In the genomic region with DNA sequence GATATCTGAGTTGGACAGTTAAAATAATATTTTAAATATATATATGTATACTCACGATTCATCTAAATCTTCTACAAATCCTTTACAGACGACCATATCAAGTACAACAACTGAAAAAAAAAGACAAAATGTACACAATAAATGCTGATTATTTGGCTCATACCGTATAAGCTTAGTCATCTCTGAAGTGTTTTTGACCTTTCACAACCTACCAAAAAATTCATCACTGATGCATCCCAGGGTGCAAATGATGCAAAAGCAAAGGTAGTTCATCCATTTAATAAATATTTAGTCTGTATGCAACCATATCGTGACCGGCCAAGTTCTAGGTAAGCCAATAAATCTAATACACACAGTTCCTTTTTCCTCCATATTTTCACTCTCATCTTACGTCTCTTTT, we compare ENCODE assay signal across 1 cellular context.
TF ChIP-seq lines count a peak whose summit lies in the region.

No MANE protein-coding gene starts in this region.

TF ChIP-seq in HepG2, 621 proteins besides CTCF, POLR2A, EP300 and RAD21 (continued from another document):
- TF ChIP-seq, protein P1, sequence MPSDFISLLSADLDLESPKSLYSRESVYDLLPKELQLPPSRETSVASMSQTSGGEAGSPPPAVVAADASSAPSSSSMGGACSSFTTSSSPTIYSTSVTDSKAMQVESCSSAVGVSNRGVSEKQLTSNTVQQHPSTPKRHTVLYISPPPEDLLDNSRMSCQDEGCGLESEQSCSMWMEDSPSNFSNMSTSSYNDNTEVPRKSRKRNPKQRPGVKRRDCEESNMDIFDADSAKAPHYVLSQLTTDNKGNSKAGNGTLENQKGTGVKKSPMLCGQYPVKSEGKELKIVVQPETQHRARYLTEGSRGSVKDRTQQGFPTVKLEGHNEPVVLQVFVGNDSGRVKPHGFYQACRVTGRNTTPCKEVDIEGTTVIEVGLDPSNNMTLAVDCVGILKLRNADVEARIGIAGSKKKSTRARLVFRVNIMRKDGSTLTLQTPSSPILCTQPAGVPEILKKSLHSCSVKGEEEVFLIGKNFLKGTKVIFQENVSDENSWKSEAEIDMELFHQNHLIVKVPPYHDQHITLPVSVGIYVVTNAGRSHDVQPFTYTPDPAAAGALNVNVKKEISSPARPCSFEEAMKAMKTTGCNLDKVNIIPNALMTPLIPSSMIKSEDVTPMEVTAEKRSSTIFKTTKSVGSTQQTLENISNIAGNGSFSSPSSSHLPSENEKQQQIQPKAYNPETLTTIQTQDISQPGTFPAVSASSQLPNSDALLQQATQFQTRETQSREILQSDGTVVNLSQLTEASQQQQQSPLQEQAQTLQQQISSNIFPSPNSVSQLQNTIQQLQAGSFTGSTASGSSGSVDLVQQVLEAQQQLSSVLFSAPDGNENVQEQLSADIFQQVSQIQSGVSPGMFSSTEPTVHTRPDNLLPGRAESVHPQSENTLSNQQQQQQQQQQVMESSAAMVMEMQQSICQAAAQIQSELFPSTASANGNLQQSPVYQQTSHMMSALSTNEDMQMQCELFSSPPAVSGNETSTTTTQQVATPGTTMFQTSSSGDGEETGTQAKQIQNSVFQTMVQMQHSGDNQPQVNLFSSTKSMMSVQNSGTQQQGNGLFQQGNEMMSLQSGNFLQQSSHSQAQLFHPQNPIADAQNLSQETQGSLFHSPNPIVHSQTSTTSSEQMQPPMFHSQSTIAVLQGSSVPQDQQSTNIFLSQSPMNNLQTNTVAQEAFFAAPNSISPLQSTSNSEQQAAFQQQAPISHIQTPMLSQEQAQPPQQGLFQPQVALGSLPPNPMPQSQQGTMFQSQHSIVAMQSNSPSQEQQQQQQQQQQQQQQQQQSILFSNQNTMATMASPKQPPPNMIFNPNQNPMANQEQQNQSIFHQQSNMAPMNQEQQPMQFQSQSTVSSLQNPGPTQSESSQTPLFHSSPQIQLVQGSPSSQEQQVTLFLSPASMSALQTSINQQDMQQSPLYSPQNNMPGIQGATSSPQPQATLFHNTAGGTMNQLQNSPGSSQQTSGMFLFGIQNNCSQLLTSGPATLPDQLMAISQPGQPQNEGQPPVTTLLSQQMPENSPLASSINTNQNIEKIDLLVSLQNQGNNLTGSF (CRISPR knock-in tag; IDR thresholded peaks at IDR 0.05), result no peak
